In the genomic region with DNA sequence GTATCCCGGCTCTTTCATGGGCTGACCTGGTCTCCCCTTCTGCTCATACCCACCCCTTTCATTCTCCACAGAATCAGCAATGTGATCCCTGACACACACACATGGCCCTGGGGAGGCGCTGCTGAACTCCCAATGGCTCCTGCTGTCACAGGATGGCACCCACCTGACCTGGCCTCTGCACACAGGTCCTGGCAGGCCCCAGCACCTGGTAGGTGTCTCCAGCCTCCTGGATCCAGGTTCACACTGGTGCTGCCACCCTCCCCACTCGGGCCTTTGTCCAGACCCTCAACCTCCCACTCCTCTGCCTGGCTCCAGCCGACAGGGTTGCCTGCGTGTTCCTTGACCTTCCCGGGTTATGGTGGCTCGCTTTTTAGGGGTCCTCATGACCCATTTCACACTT, we compare ENCODE assay signal across 22 cellular contexts. TPM values are rescaled to one million over a fixed set of nuclear protein-coding genes. Genes with fewer than 3 reads are reported as not detected.
"Had no signal": no experiment of that assay in that cellular context is flagged by ENCODE, and none has a peak within 500 bp of the region (broad histone marks: within the 10 kb centered on the region; RNA-seq: fewer than 3 reads in every experiment).

No MANE protein-coding gene starts in this region.

- DNase-seq: activated CD4-positive, alpha-beta T cell treated with anti-CD3 and anti-CD28 coated beads, Interleukin-2, amount 50 U/mL, for 48 hours; amniotic stem cell; left lung; mucosa of descending colon; naive thymus-derived CD4-positive, alpha-beta T cell; nucleus accumbens; SK-N-SH; stimulated activated CD4-positive, alpha-beta T cell treated with anti-CD3 and anti-CD28 coated beads, Interleukin-2, amount 100 ng/mL, for 48 hours; stimulated activated naive B cell treated with anti-CD40 and anti-IgM and Interleukin-4, amounts not matched to agents 10 μg/mL and 1 μg/mL and 100 μg/mL, for 72 hours; tibial artery had no signal

- ATAC-seq: esophagus mucosa; left lung; mucosa of descending colon; naive thymus-derived CD4-positive, alpha-beta T cell; stimulated activated naive B cell treated with anti-CD40 and anti-IgM and Interleukin-4, amounts not matched to agents 10 μg/mL and 1 μg/mL and 100 μg/mL, for 72 hours; WTC11 had no signal

- H3K27ac Mint-ChIP-seq: activated naive CD4-positive, alpha-beta T cell treated with anti-CD3 and anti-CD28 coated beads for 36 hours; memory B cell; progenitor cell of endocrine pancreas; WTC11 had no signal

- H3K4me1 Mint-ChIP-seq: WTC11 had no signal

- H3K9me3 ChIP-seq: left lung, mucosa of descending colon, right atrium auricular region, tibial artery, vagina had no signal

- H3K36me3 Mint-ChIP-seq: memory B cell; stimulated activated naive B cell treated with anti-CD40 and anti-IgM and Interleukin-4, amounts not matched to agents 10 μg/mL and 1 μg/mL and 100 μg/mL, for 72 hours; WTC11 had no signal

- H3K4me3 Mint-ChIP-seq: activated naive CD4-positive, alpha-beta T cell treated with anti-CD3 and anti-CD28 coated beads for 36 hours; memory B cell; stimulated activated naive B cell treated with anti-CD40 and anti-IgM and Interleukin-4, amounts not matched to agents 10 μg/mL and 1 μg/mL and 100 μg/mL, for 72 hours; WTC11 had no signal

- H3K9me3 Mint-ChIP-seq: activated naive CD4-positive, alpha-beta T cell treated with anti-CD3 and anti-CD28 coated beads for 36 hours; memory B cell; naive thymus-derived CD4-positive, alpha-beta T cell; stimulated activated naive B cell treated with anti-CD40 and anti-IgM and Interleukin-4, amounts not matched to agents 10 μg/mL and 1 μg/mL and 100 μg/mL, for 72 hours; WTC11 had no signal

RNA-seq across cellular contexts. Expression of a gene that starts 1.3 kb away (rescaled TPM):
- total RNA-seq: activated naive CD4-positive, alpha-beta T cell treated with anti-CD3 and anti-CD28 coated beads for 36 hours; progenitor cell of endocrine pancreas; vagina; WTC11 had no signal

RNA-seq across cellular contexts. Expression of a gene that starts 16.0 kb away (rescaled TPM):
- total RNA-seq: activated naive CD4-positive, alpha-beta T cell treated with anti-CD3 and anti-CD28 coated beads for 36 hours; cardiac septum; esophagus mucosa; hepatocyte; progenitor cell of endocrine pancreas; skeletal muscle tissue; T-helper 1 cell treated with Interleukin-12 subunit alpha and Interleukin-12 subunit beta and Interleukin-4 antibody, amounts not matched to agents 30 ng/mL and 1 ng/mL, for 36 hours; WTC11 had no signal

RNA-seq across cellular contexts. Expression of a gene that starts 20.0 kb away (rescaled TPM):
- total RNA-seq: activated naive CD4-positive, alpha-beta T cell treated with anti-CD3 and anti-CD28 coated beads for 36 hours; cardiac septum; esophagus mucosa; mucosa of descending colon; progenitor cell of endocrine pancreas; right atrium auricular region; skeletal muscle tissue; subcutaneous adipose tissue; T-helper 1 cell treated with Interleukin-12 subunit alpha and Interleukin-12 subunit beta and Interleukin-4 antibody, amounts not matched to agents 30 ng/mL and 1 ng/mL, for 36 hours; vagina; WTC11 had no signal

RNA-seq across cellular contexts. Expression of a gene that starts 44.8 kb away (rescaled TPM):
- total RNA-seq: activated naive CD4-positive, alpha-beta T cell treated with anti-CD3 and anti-CD28 coated beads for 36 hours; cardiac septum; esophagus mucosa; hepatocyte; mucosa of descending colon; progenitor cell of endocrine pancreas; right atrium auricular region; skeletal muscle tissue; subcutaneous adipose tissue; T-helper 1 cell treated with Interleukin-12 subunit alpha and Interleukin-12 subunit beta and Interleukin-4 antibody, amounts not matched to agents 30 ng/mL and 1 ng/mL, for 36 hours; vagina; WTC11 had no signal
